9 cellular contexts compared by ENCODE assay signal in genomic region chrX:54452920-54453319, GRCh38. TPM values are rescaled to one million over a fixed set of nuclear protein-coding genes. Genes with fewer than 3 reads are reported as not detected.
DNase-seq lines count a peak whose midpoint lies in the region; ATAC-seq and TF ChIP-seq lines count a peak whose summit lies in the region.
"Had no signal": no experiment of that assay in that cellular context is flagged by ENCODE, and none has a peak within 500 bp of the region (broad histone marks: within the 10 kb centered on the region; RNA-seq: fewer than 3 reads in every experiment).

No MANE protein-coding gene starts in this region.

- no peaks in the 10 kb centered on the region for H3K4me1 ChIP-seq in KMS-11 (ENCODE audit: low read depth, poor library complexity, severe bottlenecking)

- no peak overlapping the region for H3K4me2 ChIP-seq in KMS-11

- no peak overlapping the region for H3K4me3 ChIP-seq in KMS-11 (IDR thresholded peaks at IDR 0.05; ENCODE audit: insufficient read depth, low read depth, low read length)
- H3K4me3 ChIP-seq: thoracic aorta had no signal

- no peaks in the 10 kb centered on the region for H4K20me1 ChIP-seq in KMS-11 (ENCODE audit: insufficient read depth)

- 0 out of 2 replicates have a peak, but pooled peaks have one; percentile 13 for TF ChIP-seq CTCF in KMS-11 (conservative IDR thresholded peaks at IDR 0.05; ENCODE audit: low read depth, low read length)

- H3K27me3 ChIP-seq in KMS-11 (ENCODE audit: insufficient read depth, low read depth): no peaks in the 10 kb centered on the region

- no peak for ATAC-seq in GM21825 (IDR thresholded peaks at IDR 0.05; ENCODE audit: unreplicated experiment)

- H3K9ac ChIP-seq in KMS-11: no peak overlapping the region

- peak; percentile 20 for DNase-seq in DMS114 treated with DMSO at 0.1 percent for 48 hours (lab: John Stamatoyannopoulos, UW; ENCODE audit: unreplicated experiment)
- DNase-seq in amniotic epithelial cell (ENCODE audit: low read depth): peak; percentile 4
- DNase-seq in lung microvascular endothelial cell (ENCODE audit: low read depth in 2 of 2): peak; percentile 7 to 9
- no peak for DNase-seq in DMS79 (lab: John Stamatoyannopoulos, UW)
- no peak for DNase-seq in OCI-M2 (lab: John Stamatoyannopoulos, UW; ENCODE audit: unreplicated experiment)
- no peak for DNase-seq in activated T-cell treated with anti-CD3 and anti-CD28 coated beads, Interleukin-2, amount 50 U/mL, for 1 hour

- H3K79me2 ChIP-seq in KMS-11 (ENCODE audit: insufficient read depth, low read depth): no peaks in the 10 kb centered on the region

- no peaks in the 10 kb centered on the region for H3K36me3 ChIP-seq in KMS-11 (ENCODE audit: insufficient read depth)
- H3K36me3 ChIP-seq: thoracic aorta had no signal

- no peak overlapping the region for H2AFZ ChIP-seq in KMS-11 (ENCODE audit: low read depth)

- no peak overlapping the region for H3K27ac ChIP-seq in KMS-11
- H3K27ac ChIP-seq: thoracic aorta had no signal

RNA-seq across cellular contexts. Expression of gene TSR2, which starts 12.7 kb away (rescaled TPM):
- 11.8 and 16.1 TPM in 2 replicates for total RNA-seq in lung microvascular endothelial cell

RNA-seq across cellular contexts. Expression of gene FGD1, which starts 43.1 kb away (rescaled TPM):
- 0.60 and 1.1 TPM in 2 replicates for total RNA-seq in lung microvascular endothelial cell

Comparison
In these comparisons a context has a peak if more than half of its experiments do, and no peak if none do; other contexts are left out.
1. DNase-seq: peak in DMS114 treated with DMSO at 0.1 percent for 48 hours (single experiment), amniotic epithelial cell (single experiment) and lung microvascular endothelial cell (2 of 2); none in DMS79 (single experiment), OCI-M2 (single experiment) and activated T-cell treated with anti-CD3 and anti-CD28 coated beads, Interleukin-2, amount 50 U/mL, for 1 hour (single experiment).